In genomic region chr14:73245401-73246325, GRCh38 we compare ENCODE assay signal across 1 cellular context.
TF ChIP-seq lines count a peak whose summit lies in the region.

No MANE protein-coding gene starts in this region.

TF ChIP-seq in GM23338, 12 proteins besides CTCF, POLR2A, EP300 and RAD21 (continued from another document):
- TF ChIP-seq ZNF462 (CRISPR knock-in tag; IDR thresholded peaks at IDR 0.05) (no peak), POLR2AphosphoS5 (IDR thresholded peaks at IDR 0.05; ENCODE audit: low read depth) (peak; percentile 60), STAT1 (IDR thresholded peaks at IDR 0.05; ENCODE audit: unreplicated experiment) (no peak), ZNF114 (CRISPR knock-in tag; IDR thresholded peaks at IDR 0.05) (no peak), JUNB (IDR thresholded peaks at IDR 0.05; ENCODE audit: unreplicated experiment) (no peak), ETS1 (IDR thresholded peaks at IDR 0.05) (peak; percentile 45; the same call in 1 of the 2 replicates), NANOG (IDR thresholded peaks at IDR 0.05; ENCODE audit: borderline replicate concordance) (no peak), EZH2 (IDR thresholded peaks at IDR 0.05; ENCODE audit: low read depth, unreplicated experiment) (no peak), CREB1 (CRISPR knock-in tag; IDR thresholded peaks at IDR 0.05; ENCODE audit: low read depth) (no peak), EZH2phosphoT487 (IDR thresholded peaks at IDR 0.05; ENCODE audit: unreplicated experiment) (no peak)
- TF ChIP-seq, protein P1, sequence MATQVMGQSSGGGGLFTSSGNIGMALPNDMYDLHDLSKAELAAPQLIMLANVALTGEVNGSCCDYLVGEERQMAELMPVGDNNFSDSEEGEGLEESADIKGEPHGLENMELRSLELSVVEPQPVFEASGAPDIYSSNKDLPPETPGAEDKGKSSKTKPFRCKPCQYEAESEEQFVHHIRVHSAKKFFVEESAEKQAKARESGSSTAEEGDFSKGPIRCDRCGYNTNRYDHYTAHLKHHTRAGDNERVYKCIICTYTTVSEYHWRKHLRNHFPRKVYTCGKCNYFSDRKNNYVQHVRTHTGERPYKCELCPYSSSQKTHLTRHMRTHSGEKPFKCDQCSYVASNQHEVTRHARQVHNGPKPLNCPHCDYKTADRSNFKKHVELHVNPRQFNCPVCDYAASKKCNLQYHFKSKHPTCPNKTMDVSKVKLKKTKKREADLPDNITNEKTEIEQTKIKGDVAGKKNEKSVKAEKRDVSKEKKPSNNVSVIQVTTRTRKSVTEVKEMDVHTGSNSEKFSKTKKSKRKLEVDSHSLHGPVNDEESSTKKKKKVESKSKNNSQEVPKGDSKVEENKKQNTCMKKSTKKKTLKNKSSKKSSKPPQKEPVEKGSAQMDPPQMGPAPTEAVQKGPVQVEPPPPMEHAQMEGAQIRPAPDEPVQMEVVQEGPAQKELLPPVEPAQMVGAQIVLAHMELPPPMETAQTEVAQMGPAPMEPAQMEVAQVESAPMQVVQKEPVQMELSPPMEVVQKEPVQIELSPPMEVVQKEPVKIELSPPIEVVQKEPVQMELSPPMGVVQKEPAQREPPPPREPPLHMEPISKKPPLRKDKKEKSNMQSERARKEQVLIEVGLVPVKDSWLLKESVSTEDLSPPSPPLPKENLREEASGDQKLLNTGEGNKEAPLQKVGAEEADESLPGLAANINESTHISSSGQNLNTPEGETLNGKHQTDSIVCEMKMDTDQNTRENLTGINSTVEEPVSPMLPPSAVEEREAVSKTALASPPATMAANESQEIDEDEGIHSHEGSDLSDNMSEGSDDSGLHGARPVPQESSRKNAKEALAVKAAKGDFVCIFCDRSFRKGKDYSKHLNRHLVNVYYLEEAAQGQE (IDR thresholded peaks at IDR 0.05; ENCODE audit: unreplicated experiment) = no peak
